Comparison of ENCODE assay signal across 19 cellular contexts in the genomic region with DNA sequence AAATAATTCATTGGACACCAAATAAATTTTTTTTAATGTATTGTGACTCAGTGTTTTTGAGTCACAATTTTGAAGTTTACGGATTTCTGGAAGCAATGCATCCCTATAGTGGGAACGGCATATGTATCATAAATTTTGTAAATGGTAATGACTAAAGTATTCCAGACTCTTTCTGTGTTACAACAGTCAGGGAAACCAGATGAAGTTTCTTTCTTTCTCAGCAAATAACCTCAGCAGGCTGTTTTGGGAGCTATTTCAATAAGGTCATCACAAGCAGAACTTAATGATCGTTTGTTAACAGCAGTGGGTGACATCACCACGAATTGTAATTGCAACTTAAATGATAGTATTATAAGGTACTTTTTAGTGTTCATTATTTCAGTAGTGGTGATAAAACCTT. TPM values are rescaled to one million over a fixed set of nuclear protein-coding genes. Genes with fewer than 3 reads are reported as not detected.
DNase-seq lines count a peak whose midpoint lies in the region; ATAC-seq, FAIRE-seq and TF ChIP-seq lines count a peak whose summit lies in the region.
"Had no signal": no experiment of that assay in that cellular context is flagged by ENCODE, and none has a peak within 500 bp of the region (broad histone marks: within the 10 kb centered on the region; RNA-seq: fewer than 3 reads in every experiment).

No MANE protein-coding gene starts in this region.

- peak; percentile 65 for FAIRE-seq in GM12891 (lab: Jason Lieb, UNC)
- FAIRE-seq: frontal cortex had no signal

- H3K4me3 Mint-ChIP-seq in activated CD8-positive, alpha-beta memory T cell treated with anti-CD3 and anti-CD28 coated beads, Interleukin-2, amount 10 ng/mL, durations not matched to agents 7 days and 5 days = peak overlapping the region; percentile 1
- H3K4me3 Mint-ChIP-seq in activated T-helper 2 cell treated with anti-CD3 and anti-CD28 coated beads, Interferon-gamma antibody, Interleukin-2, Interleukin-4, amounts not matched to agents 10 μg/mL and 5 μg/mL and 100 μg/mL, durations not matched to agents 14 hours and 24 hours and 36 hours (ENCODE audit: low read depth) = peak overlapping the region; percentile 38
- no peak overlapping the region for H3K4me3 Mint-ChIP-seq in Calu3 (ENCODE audit: low read depth, unreplicated experiment)
- H3K4me3 Mint-ChIP-seq: central memory CD8-positive, alpha-beta T cell; effector memory CD8-positive, alpha-beta T cell had no signal

- intact Hi-C loops in activated T-helper 2 cell treated with anti-CD3 and anti-CD28 coated beads, Interferon-gamma antibody, Interleukin-2, Interleukin-4, amounts not matched to agents 10 μg/mL and 5 μg/mL and 100 μg/mL, durations not matched to agents 14 hours and 24 hours and 36 hours (cut with micrococcal nuclease) = loop anchor here (1.0 to 5.0 kb wide), 4 partner anchors 15 to 168 kb away; no protein-coding TSS in a partner anchor
- intact Hi-C loops in Calu3 (cut with micrococcal nuclease; ENCODE audit: unreplicated experiment) = no loop called here

- H3K27me3 Mint-ChIP-seq in activated CD8-positive, alpha-beta memory T cell treated with anti-CD3 and anti-CD28 coated beads, Interleukin-2, amount 10 ng/mL, durations not matched to agents 7 days and 5 days = no peaks in the 10 kb centered on the region
- no peaks in the 10 kb centered on the region for H3K27me3 Mint-ChIP-seq in activated T-helper 2 cell treated with anti-CD3 and anti-CD28 coated beads, Interferon-gamma antibody, Interleukin-2, Interleukin-4, amounts not matched to agents 10 μg/mL and 5 μg/mL and 100 μg/mL, durations not matched to agents 14 hours and 24 hours and 36 hours (ENCODE audit: low read depth)
- no peaks in the 10 kb centered on the region for H3K27me3 Mint-ChIP-seq in Calu3 (ENCODE audit: unreplicated experiment)
- H3K27me3 Mint-ChIP-seq: central memory CD8-positive, alpha-beta T cell; effector memory CD8-positive, alpha-beta T cell had no signal

- BruUV-seq in Calu3 (replicated peaks; lab: Mats Ljungman, UMichigan) = no TSS peak

- CTCF ChIA-PET in activated CD8-positive, alpha-beta memory T cell treated with anti-CD3 and anti-CD28 coated beads, Interleukin-2, amount 10 ng/mL, durations not matched to agents 7 days and 5 days (lab: Charles Lee) = no interaction called here
- CTCF ChIA-PET in Calu3 (lab: Charles Lee) = interaction anchor here (0.6 kb wide), 1 partner anchor 1053 kb away, joined by 3 read pairs; no protein-coding TSS in a partner anchor

- no peaks in the 10 kb centered on the region for H3K9me3 Mint-ChIP-seq in activated CD8-positive, alpha-beta memory T cell treated with anti-CD3 and anti-CD28 coated beads, Interleukin-2, amount 10 ng/mL, durations not matched to agents 7 days and 5 days (ENCODE audit: low read depth)
- H3K9me3 Mint-ChIP-seq in activated T-helper 2 cell treated with anti-CD3 and anti-CD28 coated beads, Interferon-gamma antibody, Interleukin-2, Interleukin-4, amounts not matched to agents 10 μg/mL and 5 μg/mL and 100 μg/mL, durations not matched to agents 14 hours and 24 hours and 36 hours = no peaks in the 10 kb centered on the region
- no peaks in the 10 kb centered on the region for H3K9me3 Mint-ChIP-seq in Calu3 (ENCODE audit: low read depth, unreplicated experiment)
- H3K9me3 Mint-ChIP-seq: central memory CD8-positive, alpha-beta T cell; effector memory CD8-positive, alpha-beta T cell had no signal

- ATAC-seq in activated CD8-positive, alpha-beta memory T cell treated with anti-CD3 and anti-CD28 coated beads, Interleukin-2, amount 10 ng/mL, durations not matched to agents 7 days and 5 days = peak; percentile 25
- ATAC-seq: effector memory CD8-positive, alpha-beta T cell; psoas muscle had no signal

- H3K27ac Mint-ChIP-seq in activated CD8-positive, alpha-beta memory T cell treated with anti-CD3 and anti-CD28 coated beads, Interleukin-2, amount 10 ng/mL, durations not matched to agents 7 days and 5 days = peak overlapping the region; percentile 45
- H3K27ac Mint-ChIP-seq in activated T-helper 2 cell treated with anti-CD3 and anti-CD28 coated beads, Interferon-gamma antibody, Interleukin-2, Interleukin-4, amounts not matched to agents 10 μg/mL and 5 μg/mL and 100 μg/mL, durations not matched to agents 14 hours and 24 hours and 36 hours = peak overlapping the region; percentile 89
- H3K27ac Mint-ChIP-seq in Calu3 (ENCODE audit: unreplicated experiment) = no peak overlapping the region
- H3K27ac Mint-ChIP-seq: effector memory CD8-positive, alpha-beta T cell had no signal

- no peak overlapping the region for H3K4me3 ChIP-seq in skeletal muscle cell (ENCODE audit: low read depth, low read length)
- H3K4me3 ChIP-seq: left ventricle myocardium inferior, MG63, Peyer's patch, psoas muscle had no signal

- peaks cover 55% of the 10 kb centered on the region for H3K4me1 Mint-ChIP-seq in activated CD8-positive, alpha-beta memory T cell treated with anti-CD3 and anti-CD28 coated beads, Interleukin-2, amount 10 ng/mL, durations not matched to agents 7 days and 5 days
- H3K4me1 Mint-ChIP-seq in activated T-helper 2 cell treated with anti-CD3 and anti-CD28 coated beads, Interferon-gamma antibody, Interleukin-2, Interleukin-4, amounts not matched to agents 10 μg/mL and 5 μg/mL and 100 μg/mL, durations not matched to agents 14 hours and 24 hours and 36 hours (ENCODE audit: low read depth) = peaks cover 66% of the 10 kb centered on the region
- peaks cover 41% of the 10 kb centered on the region for H3K4me1 Mint-ChIP-seq in Calu3 (ENCODE audit: low read depth, unreplicated experiment)

- no peak for DNase-seq in activated CD8-positive, alpha-beta memory T cell treated with anti-CD3 and anti-CD28 coated beads, Interleukin-2, amount 10 ng/mL, durations not matched to agents 7 days and 5 days
- no peak for DNase-seq in activated CD8-positive, alpha-beta memory T cell treated with anti-CD3 and anti-CD28 coated beads, Interleukin-2, amount 50 U/mL, for 48 hours
- DNase-seq in GM12891 (ENCODE audit: insufficient read length, low spot score) (no peak), skeletal muscle cell (ENCODE audit: low read depth) (peak; percentile 48), kidney tubule cell (ENCODE audit: low spot score) (no peak), cerebellum (ENCODE audit: low spot score) (no peak), Calu3 (no peak)
- no peak for DNase-seq in activated T-helper 2 cell treated with anti-CD3 and anti-CD28 coated beads, Interferon-gamma antibody, Interleukin-2, Interleukin-4, amounts not matched to agents 10 μg/mL and 5 μg/mL and 100 μg/mL, durations not matched to agents 14 hours and 24 hours and 36 hours (ENCODE audit: low spot score)
- DNase-seq: ACHN; activated CD8-positive, alpha-beta memory T cell treated with anti-CD3 and anti-CD28 coated beads, Interleukin-2, amount 50 U/mL, for 4 hours; effector memory CD8-positive, alpha-beta T cell; left ventricle myocardium inferior; NCI-H2029; NCI-H526 treated with DMSO at 0.1 percent for 48 hours; Peyer's patch; psoas muscle had no signal

- no peak for TF ChIP-seq POLR2A in GM12891 (IDR thresholded peaks at IDR 0.05; ENCODE audit: low read depth, low read length)

- no peak for TF ChIP-seq CTCF in Calu3 (IDR thresholded peaks at IDR 0.05; ENCODE audit: unreplicated experiment)

- H3K36me3 Mint-ChIP-seq in activated CD8-positive, alpha-beta memory T cell treated with anti-CD3 and anti-CD28 coated beads, Interleukin-2, amount 10 ng/mL, durations not matched to agents 7 days and 5 days = peaks cover 5% of the 10 kb centered on the region
- peaks cover 33% of the 10 kb centered on the region for H3K36me3 Mint-ChIP-seq in activated T-helper 2 cell treated with anti-CD3 and anti-CD28 coated beads, Interferon-gamma antibody, Interleukin-2, Interleukin-4, amounts not matched to agents 10 μg/mL and 5 μg/mL and 100 μg/mL, durations not matched to agents 14 hours and 24 hours and 36 hours (ENCODE audit: low read depth)
- no peaks in the 10 kb centered on the region for H3K36me3 Mint-ChIP-seq in Calu3 (ENCODE audit: insufficient read depth, unreplicated experiment)

TF ChIP-seq in GM12891, 5 proteins besides CTCF, POLR2A, EP300 and RAD21:
- TF ChIP-seq TAF1 (IDR thresholded peaks at IDR 0.05; ENCODE audit: low read depth, low read length) (no peak), POLR2AphosphoS5 (IDR thresholded peaks at IDR 0.05; ENCODE audit: low read depth, low read length) (no peak), SPI1 (IDR thresholded peaks at IDR 0.05; ENCODE audit: low read depth, low read length) (no peak), POU2F2 (IDR thresholded peaks at IDR 0.05; ENCODE audit: low read depth, low read length) (no peak), PAX5 (IDR thresholded peaks at IDR 0.05; ENCODE audit: insufficient read depth, low read length, severe bottlenecking) (no peak)

RNA-seq across cellular contexts. Expression of gene HIVEP1, which starts 52.0 kb away (rescaled TPM):
- 10 to 100 TPM; 31.1 to 42.0 TPM for total RNA-seq in activated CD8-positive, alpha-beta memory T cell treated with anti-CD3 and anti-CD28 coated beads, Interleukin-2, amount 10 ng/mL, durations not matched to agents 7 days and 5 days
- 13.9 TPM for polyA plus RNA-seq in GM12891 (2012; ENCODE audit: low read depth, missing spikeins)
- 63.8 TPM in 2 replicates for total RNA-seq in activated T-helper 2 cell treated with anti-CD3 and anti-CD28 coated beads, Interferon-gamma antibody, Interleukin-2, Interleukin-4, amounts not matched to agents 10 μg/mL and 5 μg/mL and 100 μg/mL, durations not matched to agents 14 hours and 24 hours and 36 hours
- total RNA-seq in cerebellum = 26.4 TPM
- total RNA-seq in Calu3 (2022) = 16.1 and 16.2 TPM in 2 replicates
